Comparison of ENCODE assay signal across 26 cellular contexts in the genomic region with DNA sequence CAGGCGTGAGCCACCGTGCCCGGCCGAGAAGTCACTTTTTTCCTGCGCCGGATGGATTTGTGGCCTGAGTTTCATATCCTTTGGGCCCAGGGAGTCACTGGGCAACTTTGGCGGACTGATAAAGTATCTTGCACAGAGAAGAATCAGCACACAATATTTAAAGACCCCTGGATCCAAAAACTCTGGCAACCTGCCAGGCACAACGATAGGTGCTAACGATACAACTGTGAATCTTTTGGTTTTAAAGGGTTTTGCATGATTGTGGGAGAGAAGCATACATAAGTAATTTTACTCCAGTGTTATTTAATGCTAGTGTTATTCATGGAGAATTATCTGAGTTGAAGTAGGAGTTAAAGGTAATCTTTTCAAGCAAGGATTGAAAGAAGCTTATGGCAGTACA.
"Had no signal": no experiment of that assay in that cellular context is flagged by ENCODE, and none has a peak within 500 bp of the region (broad histone marks: within the 10 kb centered on the region; RNA-seq: fewer than 3 reads in every experiment).

No MANE protein-coding gene starts in this region.

- ATAC-seq: activated T-cell treated with anti-CD3 and anti-CD28 coated beads, Interleukin-2, amount 50 U/mL, for 72 hours; esophagus mucosa had no signal

- H3K36me3 ChIP-seq: brain microvascular endothelial cell had no signal

- H3K4me3 ChIP-seq: coronary artery, dorsolateral prefrontal cortex had no signal

- H3K27me3 ChIP-seq: brain microvascular endothelial cell, dorsolateral prefrontal cortex had no signal

- FAIRE-seq: astrocyte, bronchial epithelial cell, frontal cortex had no signal

- DNase-seq: activated CD4-positive, alpha-beta memory T cell treated with anti-CD3 and anti-CD28 coated beads, Interleukin-2, amount 10 ng/mL, durations not matched to agents 7 days and 5 days; activated CD4-positive, alpha-beta T cell treated with anti-CD3 and anti-CD28 coated beads for 4 hours; activated CD4-positive, alpha-beta T cell treated with anti-CD3 and anti-CD28 coated beads, Interleukin-2, amount 10 ng/mL, durations not matched to agents 7 days and 5 days; activated CD4-positive, alpha-beta T cell treated with anti-CD3 and anti-CD28 coated beads, Interleukin-2, amount 50 U/mL, for 4 hours; activated CD4-positive, CD25-positive, alpha-beta regulatory T cell; activated CD4-positive, CD25-positive, alpha-beta regulatory T cell treated with anti-CD3 and anti-CD28 coated beads, Interleukin-2, amount 50 U/mL, for 72 hours; activated CD8-positive, alpha-beta memory T cell treated with anti-CD3 and anti-CD28 coated beads, Interleukin-2, amount 50 U/mL, for 48 hours; activated gamma-delta T cell treated with Interleukin-2 at 50 U/mL for 16 hours; activated naive CD4-positive, alpha-beta T cell treated with anti-CD3 and anti-CD28 coated beads, Interleukin-2, amount 50 U/mL, for 16 hours; activated naive CD4-positive, alpha-beta T cell treated with Interleukin-2 at 50 U/mL for 16 hours; activated T-cell treated with anti-CD3 and anti-CD28 coated beads for 4 hours; activated T-cell treated with anti-CD3 and anti-CD28 coated beads, Interleukin-2, amount 50 U/mL, for 24 hours; activated T-cell treated with anti-CD3 and anti-CD28 coated beads, Interleukin-2, amount 50 U/mL, for 72 hours; amniotic stem cell; brain microvascular endothelial cell; effector memory CD4-positive, alpha-beta T cell; endodermal cell; foreskin fibroblast; head of caudate nucleus; T-helper 2 cell had no signal

- H3K27ac ChIP-seq: brain microvascular endothelial cell, coronary artery, dorsolateral prefrontal cortex had no signal
